12 cellular contexts compared by ENCODE assay signal in the genomic region with DNA sequence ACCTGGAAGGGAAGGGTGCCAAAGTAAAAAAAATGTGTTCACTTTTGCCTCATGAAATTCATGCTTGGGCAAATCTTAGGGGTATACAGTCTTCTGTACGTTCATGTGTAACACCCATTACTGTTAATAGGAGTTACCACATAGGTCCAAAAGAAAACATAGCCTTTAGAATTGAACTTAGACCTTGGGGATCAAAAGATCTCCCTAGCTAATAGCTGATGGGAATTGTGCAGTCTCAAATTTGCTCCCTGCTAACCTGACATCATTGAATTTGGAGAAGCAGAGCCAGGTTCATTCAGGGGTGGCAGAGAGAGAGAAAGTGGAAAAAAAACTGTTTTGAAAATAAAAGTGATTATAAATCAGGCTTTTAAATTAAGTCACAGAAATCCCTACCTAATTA. TPM values are rescaled to one million over a fixed set of nuclear protein-coding genes. Genes with fewer than 3 reads are reported as not detected.
DNase-seq lines count a peak whose midpoint lies in the region; ATAC-seq and TF ChIP-seq lines count a peak whose summit lies in the region.
"Had no signal": no experiment of that assay in that cellular context is flagged by ENCODE, and none has a peak within 500 bp of the region (broad histone marks: within the 10 kb centered on the region; RNA-seq: fewer than 3 reads in every experiment).

No MANE protein-coding gene starts in this region.

- H3K4me3 ChIP-seq in HEK293 (ENCODE audit: low read depth, low read length) (no peak overlapping the region), esophagus squamous epithelium (no peak overlapping the region), right lobe of liver (no peak overlapping the region), uterus (no peak overlapping the region), lower lobe of right lung (no peak overlapping the region)
- H3K4me3 ChIP-seq: A549, BLaER1 had no signal

- 33 to 36% methylated on average over 1 of the region's 1 CpG for WGBS in esophagus squamous epithelium, 2 donors
- WGBS in right lobe of liver (ENCODE audit: insufficient coverage, low coverage, low lambda C conversion rate, missing lambda C conversion rate) = 21% methylated on average over 1 of the region's 1 CpG

- no peak overlapping the region for H3K27ac Mint-ChIP-seq in activated T-helper 17 cell treated with anti-CD3 and anti-CD28 coated beads, Interleukin-2, amount 50 U/mL, for 72 hours

- POLR2A ChIA-PET in HEK293 (lab: Yijun Ruan, JAX) = no interaction called here

- no peaks in the 10 kb centered on the region for H3K9me3 Mint-ChIP-seq in activated T-helper 17 cell treated with anti-CD3 and anti-CD28 coated beads, Interleukin-2, amount 50 U/mL, for 72 hours

- TF ChIP-seq CTCF in HEK293 (tag by site-specific recombination; IDR thresholded peaks at IDR 0.05) = no peak
- TF ChIP-seq CTCF in esophagus squamous epithelium (IDR thresholded peaks at IDR 0.05) = no peak
- no peak for TF ChIP-seq CTCF in right lobe of liver (IDR thresholded peaks at IDR 0.05)
- no peak for TF ChIP-seq CTCF in uterus (IDR thresholded peaks at IDR 0.05)
- no peak for TF ChIP-seq CTCF in lower lobe of right lung (IDR thresholded peaks at IDR 0.05)

- peaks cover 7% of the 10 kb centered on the region for H3K4me1 ChIP-seq in HEK293 (ENCODE audit: control insufficient read depth, insufficient read depth, low read length)
- H3K4me1 ChIP-seq in esophagus squamous epithelium = peaks cover 11 to 70% (median 15%) of the 10 kb centered on the region in 3 donors
- H3K4me1 ChIP-seq in right lobe of liver = peaks cover 0 to 18% (median 5%) of the 10 kb centered on the region in 4 donors
- H3K4me1 ChIP-seq in uterus = peaks cover 0 to 11% of the 10 kb centered on the region in 2 donors
- peaks cover 9% of the 10 kb centered on the region for H3K4me1 ChIP-seq in lower lobe of right lung

- no peaks in the 10 kb centered on the region for H3K4me1 Mint-ChIP-seq in activated T-helper 17 cell treated with anti-CD3 and anti-CD28 coated beads, Interleukin-2, amount 50 U/mL, for 72 hours

- TF ChIP-seq POLR2A in esophagus squamous epithelium (IDR thresholded peaks at IDR 0.05) (no peak), right lobe of liver (IDR thresholded peaks at IDR 0.05) (no peak), uterus (IDR thresholded peaks at IDR 0.05) (no peak)

- H3K36me3 ChIP-seq in HEK293 (ENCODE audit: control insufficient read depth in 2 of 2, insufficient read depth in 1 of 2, low read length in 2 of 2) (no peaks in the 10 kb centered on the region), esophagus squamous epithelium (no peaks in the 10 kb centered on the region), right lobe of liver (no peaks in the 10 kb centered on the region), uterus (no peaks in the 10 kb centered on the region), lower lobe of right lung (no peaks in the 10 kb centered on the region)
- H3K36me3 ChIP-seq: BLaER1 had no signal

- CTCF ChIA-PET in HEK293 (lab: Yijun Ruan, JAX) = interaction anchor here (0.9 to 1.1 kb wide), 4 partner anchors 10 to 158 kb away, joined by 3 to 5 read pairs (median 4); no protein-coding TSS in a partner anchor

- no peaks in the 10 kb centered on the region for H3K36me3 Mint-ChIP-seq in activated T-helper 17 cell treated with anti-CD3 and anti-CD28 coated beads, Interleukin-2, amount 50 U/mL, for 72 hours (ENCODE audit: low read depth)

- H3K27me3 ChIP-seq in esophagus squamous epithelium (no peaks in the 10 kb centered on the region), right lobe of liver (no peaks in the 10 kb centered on the region), uterus (no peaks in the 10 kb centered on the region), lower lobe of right lung (ENCODE audit: low read depth) (no peaks in the 10 kb centered on the region)
- H3K27me3 ChIP-seq: BLaER1 had no signal

- H3K9me3 ChIP-seq in HEK293 (ENCODE audit: control insufficient read depth, insufficient read depth, low read depth, low read length) = no peaks in the 10 kb centered on the region
- H3K9me3 ChIP-seq in esophagus squamous epithelium = no peaks in the 10 kb centered on the region
- no peaks in the 10 kb centered on the region for H3K9me3 ChIP-seq in right lobe of liver
- no peaks in the 10 kb centered on the region for H3K9me3 ChIP-seq in uterus
- H3K9me3 ChIP-seq in lower lobe of right lung = no peaks in the 10 kb centered on the region
- H3K9me3 ChIP-seq: A549, BLaER1 had no signal

- intact Hi-C loops in esophagus squamous epithelium (cut with DNase I) (loop anchor here (5.0 to 10.0 kb wide), 2 partner anchors 86 to 153 kb away; no protein-coding TSS in a partner anchor), right lobe of liver (cut with DNase I) (loop anchor here in 1 of 2 donors (5.0 kb wide), 1 partner anchor 158 kb away; no protein-coding TSS in a partner anchor), uterus (cut with DNase I; ENCODE audit: low total_unique reads) (loop anchor here (5.0 kb wide), 1 partner anchor 83 kb away; no protein-coding TSS in a partner anchor), left colon (cut with DNase I, micrococcal nuclease) (loop anchor here in 1 of 2 donors (5.0 to 10.0 kb wide), 2 partner anchors 86 to 158 kb away; no protein-coding TSS in a partner anchor), lower lobe of right lung (cut with DNase I) (no loop called here)

- no peak overlapping the region for H3K4me3 Mint-ChIP-seq in activated T-helper 17 cell treated with anti-CD3 and anti-CD28 coated beads, Interleukin-2, amount 50 U/mL, for 72 hours

- peak; percentile 80 to 85 (median 83) for ATAC-seq in right lobe of liver
- ATAC-seq in left colon = no peak
- ATAC-seq in activated T-helper 17 cell treated with anti-CD3 and anti-CD28 coated beads, Interleukin-2, amount 50 U/mL, for 72 hours (replicated peaks) = no peak
- no peak for ATAC-seq in lower lobe of right lung
- ATAC-seq: A549 had no signal

- H3K27ac ChIP-seq in HEK293 (ENCODE audit: extremely low read depth, low read depth, low read length) = no peak overlapping the region
- peak overlapping the region in 3 of 4 donors; percentile 18 to 53 (median 51) for H3K27ac ChIP-seq in esophagus squamous epithelium
- H3K27ac ChIP-seq in right lobe of liver = peak overlapping the region in 1 of 3 donors; percentile 53
- peak overlapping the region; percentile 36 to 48 for H3K27ac ChIP-seq in uterus
- H3K27ac ChIP-seq in lower lobe of right lung = no peak overlapping the region
- H3K27ac ChIP-seq: A549, BLaER1, HL-60 had no signal

- peaks cover 6% of the 10 kb centered on the region for H3K27me3 Mint-ChIP-seq in activated T-helper 17 cell treated with anti-CD3 and anti-CD28 coated beads, Interleukin-2, amount 50 U/mL, for 72 hours

- DNase-seq in esophagus squamous epithelium (lab: John Stamatoyannopoulos, UW) (no peak), right lobe of liver (no peak), uterus (no peak), left colon (no peak), lower lobe of right lung (no peak)
- DNase-seq: GF-D8, HCEC 1CT had no signal

TF ChIP-seq in HEK293, 187 proteins besides CTCF, POLR2A, EP300 and RAD21:
- 0 out of 2 replicates have a peak, but pooled peaks have one; percentile 27 for TF ChIP-seq ZNF335 (tag by site-specific recombination; conservative IDR thresholded peaks at IDR 0.05)
- 0 out of 2 replicates have a peak, but pooled peaks have one; percentile 10 for TF ChIP-seq PRDM1 (tag by site-specific recombination; IDR thresholded peaks at IDR 0.05)
- TF ChIP-seq ZNF133 (tag by site-specific recombination; IDR thresholded peaks at IDR 0.05) = no peak

RNA-seq across cellular contexts. Expression of gene PPP3R1, which starts 28.0 kb away (rescaled TPM):
- total RNA-seq in esophagus squamous epithelium (10 to 100 TPM; 25.8 to 32.7 (median 28.2) TPM), right lobe of liver (10 to 100 TPM; 21.0 to 37.9 (median 27.2) TPM), uterus (10 to 100 TPM in 3 of 4 donors, 1 to 10 TPM in 1; 9.7 to 67.9 (median 56.0) TPM), left colon (10 to 100 TPM; 54.7 to 56.3 TPM), lower lobe of right lung (54.5 TPM)
- 10 to 100 TPM; 54.1 to 70.0 TPM for total RNA-seq in activated T-helper 17 cell treated with anti-CD3 and anti-CD28 coated beads, Interleukin-2, amount 50 U/mL, for 72 hours

RNA-seq across cellular contexts. Expression of gene CNRIP1, which starts 39.4 kb away (rescaled TPM):
- total RNA-seq in esophagus squamous epithelium (10 to 100 TPM in 1 of 4 donors, 1 to 10 TPM in 2, under 1 TPM in 1; 0.61 to 21.4 (median 5.0) TPM), right lobe of liver (1 to 10 TPM; 1.9 to 4.1 (median 2.6) TPM), uterus (10 to 100 TPM; 30.2 to 58.1 (median 40.6) TPM), left colon (1 to 10 TPM; 3.1 to 8.0 TPM), lower lobe of right lung (20.8 TPM)
- not detected for total RNA-seq in activated T-helper 17 cell treated with anti-CD3 and anti-CD28 coated beads, Interleukin-2, amount 50 U/mL, for 72 hours

Comparison
In these comparisons a context has a peak if more than half of its experiments do, and no peak if none do; other contexts are left out.
1. H3K27ac ChIP-seq: peak in esophagus squamous epithelium (3 of 4) and uterus (2 of 2); none in HEK293 (single experiment) and lower lobe of right lung (single experiment).
2. ATAC-seq: peak in right lobe of liver (4 of 4); none in left colon (single experiment), activated T-helper 17 cell treated with anti-CD3 and anti-CD28 coated beads, Interleukin-2, amount 50 U/mL, for 72 hours (single experiment) and lower lobe of right lung (0 of 2).